15 cellular contexts compared by ENCODE assay signal in genomic region chr20:32893263-32893877, GRCh38. TPM values are rescaled to one million over a fixed set of nuclear protein-coding genes. Genes with fewer than 3 reads are reported as not detected.
"Had no signal": no experiment of that assay in that cellular context is flagged by ENCODE, and none has a peak within 500 bp of the region (broad histone marks: within the 10 kb centered on the region; RNA-seq: fewer than 3 reads in every experiment).

No MANE protein-coding gene starts in this region.

- H3K36me3 Mint-ChIP-seq: mesothelial cell of epicardium, natural killer cell had no signal

- H3K9me3 Mint-ChIP-seq: mesothelial cell of epicardium, natural killer cell, neural crest cell had no signal

- H3K4me1 Mint-ChIP-seq: mesothelial cell of epicardium had no signal

- H3K36me3 ChIP-seq: sigmoid colon, stomach had no signal

- H3K27ac ChIP-seq: foreskin keratinocyte, parathyroid adenoma, psoas muscle, sigmoid colon, skin epidermis, stomach had no signal

- ATAC-seq: psoas muscle had no signal

- H3K27me3 ChIP-seq: sigmoid colon, stomach had no signal

- H3K4me3 Mint-ChIP-seq: mesothelial cell of epicardium, natural killer cell, neural crest cell had no signal

- H3K4me1 ChIP-seq: foreskin keratinocyte, psoas muscle, sigmoid colon, stomach had no signal

- H3K27ac Mint-ChIP-seq: mesothelial cell of epicardium, natural killer cell had no signal

- H2AFZ ChIP-seq: parathyroid adenoma had no signal

- H3K9ac ChIP-seq: parathyroid adenoma had no signal

- H3K9me3 ChIP-seq: psoas muscle, sigmoid colon, stomach had no signal

- H3K4me3 ChIP-seq: psoas muscle, sigmoid colon, skin epidermis, stomach had no signal

- H3K79me2 ChIP-seq: parathyroid adenoma had no signal

- DNase-seq: effector memory CD4-positive, alpha-beta T cell; foreskin keratinocyte; natural killer cell; psoas muscle; sigmoid colon; stimulated activated naive CD4-positive, alpha-beta T cell; stomach had no signal

RNA-seq across cellular contexts. Expression of gene EFCAB8, which starts 34.6 kb away (rescaled TPM):
- total RNA-seq: epithelial cell of proximal tubule, foreskin keratinocyte, kidney epithelial cell, lower leg skin, myocyte had no signal
- polyA plus RNA-seq: foreskin keratinocyte, stomach had no signal
